Comparison of ENCODE assay signal across 1 cellular context in genomic region chr12:116420476-116420875, GRCh38.
TF ChIP-seq lines count a peak whose summit lies in the region.

No MANE protein-coding gene starts in this region.

TF ChIP-seq in H1, 55 proteins besides CTCF, POLR2A, EP300 and RAD21 (continued from another document):
- TF ChIP-seq ZNF274 (IDR thresholded peaks at IDR 0.05; ENCODE audit: borderline replicate concordance, extremely low read depth, low read length) = no peak
- TF ChIP-seq NRF1 (IDR thresholded peaks at IDR 0.05; ENCODE audit: low read depth, low read length) = no peak
- no peak for TF ChIP-seq CBX5 (IDR thresholded peaks at IDR 0.05; ENCODE audit: low read depth, low read length)
- TF ChIP-seq SIN3A (conservative IDR thresholded peaks at IDR 0.05 in 1 of 2, IDR thresholded peaks at IDR 0.05 in 1 of 2; ENCODE audit: low read depth in 1 of 2, low read length in 2 of 2) = no peak
- no peak for TF ChIP-seq RFX5 (IDR thresholded peaks at IDR 0.05; ENCODE audit: borderline replicate concordance, low read depth, low read length)
- TF ChIP-seq SP4 (IDR thresholded peaks at IDR 0.05; ENCODE audit: low read length) = no peak
- no peak for TF ChIP-seq SRF (IDR thresholded peaks at IDR 0.05; ENCODE audit: low read depth, low read length)
- no peak for TF ChIP-seq MAFK (IDR thresholded peaks at IDR 0.05; ENCODE audit: low read depth, low read length)
TF ChIP-seq in H1: peak in this region for 0.
